ENCODE assay signal across 22 cellular contexts in genomic region chr16:1318268-1318545, GRCh38.
"Had no signal": no experiment of that assay in that cellular context is flagged by ENCODE, and none has a peak within 500 bp of the region (broad histone marks: within the 10 kb centered on the region; RNA-seq: fewer than 3 reads in every experiment).

No MANE protein-coding gene starts in this region.

- H3K27me3 ChIP-seq: dorsolateral prefrontal cortex, left lung, testis, upper lobe of right lung had no signal

- H3K9me3 ChIP-seq: left lung, prostate gland, testis, upper lobe of right lung had no signal

- H3K27ac ChIP-seq: dorsolateral prefrontal cortex, left lung, prostate gland, skin epidermis, testis, upper lobe of right lung, VCaP had no signal

- DNase-seq: activated CD4-positive, alpha-beta T cell treated with anti-CD3 and anti-CD28 coated beads for 1 hour; activated CD8-positive, alpha-beta memory T cell treated with anti-CD3 and anti-CD28 coated beads for 24 hours; activated CD8-positive, alpha-beta memory T cell treated with anti-CD3 and anti-CD28 coated beads, Interleukin-2, amount 50 U/mL, for 48 hours; activated naive CD4-positive, alpha-beta T cell treated with Interleukin-2 at 50 U/mL for 16 hours; caudate nucleus; dorsolateral prefrontal cortex; erythroblast; head of caudate nucleus; kidney; left lung; naive B cell; occipital lobe; stimulated activated CD4-positive, alpha-beta T cell treated with anti-CD3 and anti-CD28 coated beads, Interleukin-15, amount 100 ng/mL, for 24 hours; stimulated activated CD4-positive, alpha-beta T cell treated with anti-CD3 and anti-CD28 coated beads, Interleukin-2, amount 100 ng/mL, for 48 hours; T-helper 2 cell; testis; upper lobe of right lung had no signal

- FAIRE-seq: colon, frontal cortex, kidney had no signal

- H3K4me1 ChIP-seq: upper lobe of right lung had no signal

- H3K4me3 ChIP-seq: dorsolateral prefrontal cortex, left lung, prostate gland, skin epidermis, testis, upper lobe of right lung had no signal
